In the genomic region with DNA sequence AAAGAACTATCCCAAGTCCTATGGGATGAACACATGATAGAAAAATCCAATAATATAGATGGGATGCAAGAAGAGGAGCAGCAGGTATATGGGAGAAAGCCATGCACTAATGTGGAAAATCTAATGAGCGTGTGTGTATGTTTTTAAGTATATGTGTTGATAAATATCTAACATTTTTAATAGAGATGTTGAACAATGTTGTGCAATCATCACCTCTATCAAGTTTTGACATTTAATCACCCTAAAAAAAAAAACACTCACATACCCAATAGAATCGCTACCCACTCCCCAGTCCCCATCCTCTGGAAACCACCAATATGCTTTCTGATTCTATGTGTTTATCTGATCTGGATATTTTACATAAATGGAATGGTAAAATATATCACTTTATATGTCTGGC, we compare ENCODE assay signal across 34 cellular contexts.
"Had no signal": no experiment of that assay in that cellular context is flagged by ENCODE, and none has a peak within 500 bp of the region (broad histone marks: within the 10 kb centered on the region; RNA-seq: fewer than 3 reads in every experiment).

No MANE protein-coding gene starts in this region.

- H3K27ac ChIP-seq: adrenal gland, ascending aorta, body of pancreas, brain microvascular endothelial cell, breast epithelium, cardiac muscle cell had no signal

- H3K4me1 ChIP-seq: adrenal gland, ascending aorta, breast epithelium had no signal

- ATAC-seq: activated naive CD4-positive, alpha-beta T cell treated with anti-CD3 and anti-CD28 coated beads, Interleukin-2, amount 50 U/mL, for 72 hours; activated naive CD8-positive, alpha-beta T cell treated with anti-CD3 and anti-CD28 coated beads, Interleukin-2, amount 50 U/mL, for 24 hours; activated T-cell treated with anti-CD3 and anti-CD28 coated beads, Interleukin-2, amount 50 U/mL, for 4 hours; activated T-cell treated with anti-CD3 and anti-CD28 coated beads, Interleukin-2, amount 50 U/mL, for 72 hours; activated T-helper 17 cell treated with anti-CD3 and anti-CD28 coated beads, Interleukin-2, amount 50 U/mL, for 72 hours; body of pancreas had no signal

- H3K27me3 ChIP-seq: adrenal gland, ascending aorta, body of pancreas, brain microvascular endothelial cell, breast epithelium, cardiac muscle cell had no signal

- H3K9me3 ChIP-seq: adrenal gland, ascending aorta, body of pancreas, breast epithelium had no signal

- H3K36me3 ChIP-seq: adrenal gland, ascending aorta, brain microvascular endothelial cell, breast epithelium, cardiac muscle cell had no signal

- DNase-seq: activated effector memory CD4-positive, alpha-beta T cell treated with anti-CD3 and anti-CD28 coated beads, Interleukin-2, amount 50 U/mL, for 16 hours; activated effector memory CD4-positive, alpha-beta T cell treated with Interleukin-2 at 50 U/mL for 16 hours; activated gamma-delta T cell; activated gamma-delta T cell treated with Interleukin-2 at 50 U/mL for 16 hours; activated naive CD4-positive, alpha-beta T cell; activated naive CD4-positive, alpha-beta T cell treated with anti-CD3 and anti-CD28 coated beads for 36 hours; activated naive CD4-positive, alpha-beta T cell treated with anti-CD3 and anti-CD28 coated beads, Interleukin-2, amount 10 ng/mL, durations not matched to agents 7 days and 5 days; activated naive CD4-positive, alpha-beta T cell treated with anti-CD3 and anti-CD28 coated beads, Interleukin-2, amount 50 U/mL, for 16 hours; activated naive CD4-positive, alpha-beta T cell treated with Interleukin-2 at 50 U/mL for 16 hours; activated naive CD8-positive, alpha-beta T cell treated with anti-CD3 and anti-CD28 coated beads for 36 hours; activated naive CD8-positive, alpha-beta T cell treated with anti-CD3 and anti-CD28 coated beads, Interleukin-2, amount 10 ng/mL, durations not matched to agents 7 days and 5 days; activated naive CD8-positive, alpha-beta T cell treated with anti-CD3 and anti-CD28 coated beads, Interleukin-2, amount 50 U/mL, for 24 hours; activated T-cell treated with anti-CD3 and anti-CD28 coated beads, Interleukin-2, amount 50 U/mL, for 1 hour; activated T-cell treated with anti-CD3 and anti-CD28 coated beads, Interleukin-2, amount 50 U/mL, for 24 hours; activated T-cell treated with anti-CD3 and anti-CD28 coated beads, Interleukin-2, amount 50 U/mL, for 4 hours; activated T-cell treated with anti-CD3 and anti-CD28 coated beads, Interleukin-2, amount 50 U/mL, for 48 hours; activated T-cell treated with anti-CD3 and anti-CD28 coated beads, Interleukin-2, amount 50 U/mL, for 72 hours; adrenal gland; amniotic stem cell; amygdala; anterior cingulate cortex; aorta; body of pancreas; brain microvascular endothelial cell; caudate nucleus; central memory CD4-positive, alpha-beta T cell; cerebellar nuclear complex had no signal

- FAIRE-seq: astrocyte, bronchial epithelial cell had no signal

- H3K4me3 ChIP-seq: adrenal gland, ascending aorta, body of pancreas, breast epithelium, cardiac muscle cell had no signal
